In the genomic region with DNA sequence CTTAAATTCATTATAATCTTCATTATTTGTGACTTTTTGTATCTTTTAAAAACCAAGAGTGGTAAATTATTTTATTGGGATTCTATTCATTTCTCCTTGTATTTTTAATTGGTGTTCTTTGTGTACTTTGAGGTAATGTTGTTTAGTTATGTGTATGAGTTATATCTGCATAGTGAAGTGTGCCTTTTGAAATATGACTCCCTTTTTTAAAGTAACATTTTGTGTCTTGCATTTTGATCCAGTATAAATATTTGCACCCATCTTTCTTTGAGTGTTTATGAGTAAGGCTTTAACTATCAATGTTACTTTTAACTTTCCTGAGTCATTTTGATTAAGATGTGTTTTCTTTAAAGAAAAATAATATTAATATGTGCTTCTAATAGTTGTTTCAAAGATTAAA, we compare ENCODE assay signal across 25 cellular contexts.
DNase-seq lines count a peak whose midpoint lies in the region; ATAC-seq, FAIRE-seq and TF ChIP-seq lines count a peak whose summit lies in the region.
"Had no signal": no experiment of that assay in that cellular context is flagged by ENCODE, and none has a peak within 500 bp of the region (broad histone marks: within the 10 kb centered on the region; RNA-seq: fewer than 3 reads in every experiment).

No MANE protein-coding gene starts in this region.

- H3K27me3 ChIP-seq in pancreas: peaks cover 0 to 6% (median 0%) of the 10 kb centered on the region in 4 donors
- H3K27me3 ChIP-seq: BLaER1 treated with 17β-estradiol and CSF1 and Interleukin-3, amounts not matched to agents 10 nM and 100 nM had no signal

- peak; percentile 66 for DNase-seq in LNCaP clone FGC (ENCODE audit: low read depth)
- no peak for DNase-seq in pancreas
- DNase-seq in C1 segment of cervical spinal cord (lab: John Stamatoyannopoulos, UW): no peak
- no peak for DNase-seq in Right ventricle myocardium superior
- DNase-seq in T-helper 2 cell: no peak
- DNase-seq: 8988T; AML-193; CD4-positive, alpha-beta memory T cell; CD4-positive, CD25-positive, alpha-beta regulatory T cell; CD8-positive, alpha-beta memory T cell; COR-L47; DMS 273 treated with DMSO at 0.1 percent for 48 hours; DMS153; DMS53; DMS79; DND-41; EL; GF-D8 had no signal

- TF ChIP-seq CTCF in LNCaP clone FGC (IDR thresholded peaks at IDR 0.05; ENCODE audit: control insufficient read depth, extremely low read depth, insufficient read depth) (no peak), pancreas (IDR thresholded peaks at IDR 0.05) (no peak)

- H3K9me3 ChIP-seq in pancreas: no peaks in the 10 kb centered on the region
- H3K9me3 ChIP-seq: A549; BLaER1 treated with 17β-estradiol and CSF1 and Interleukin-3, amounts not matched to agents 10 nM and 100 nM had no signal

- no peak overlapping the region; the same call in 1 of the 2 replicates for H3K4me3 ChIP-seq in LNCaP clone FGC (ENCODE audit: low read depth, low read length)
- no peak overlapping the region for H3K4me3 ChIP-seq in pancreas
- H3K4me3 ChIP-seq: A549; BLaER1 treated with 17β-estradiol and CSF1 and Interleukin-3, amounts not matched to agents 10 nM and 100 nM had no signal

- peaks cover 0 to 8% (median 0%) of the 10 kb centered on the region in 3 donors for H3K4me1 ChIP-seq in pancreas
- H3K4me1 ChIP-seq: A549; BLaER1 treated with 17β-estradiol and CSF1 and Interleukin-3, amounts not matched to agents 10 nM and 100 nM had no signal

- H3K36me3 ChIP-seq in pancreas: no peaks in the 10 kb centered on the region
- H3K36me3 ChIP-seq: BLaER1 treated with 17β-estradiol and CSF1 and Interleukin-3, amounts not matched to agents 10 nM and 100 nM had no signal

- ATAC-seq in pancreas (no peak), Right ventricle myocardium superior (ENCODE audit: poor library complexity) (no peak), GM18502 (IDR thresholded peaks at IDR 0.05; ENCODE audit: poor library complexity, unreplicated experiment) (no peak)
- ATAC-seq: A549 had no signal

- intact Hi-C loops in pancreas (cut with DNase I): no loop called here
- intact Hi-C loops in Right ventricle myocardium superior (cut with DNase I): no loop called here

- H3K27ac ChIP-seq in pancreas: no peak overlapping the region
- H3K27ac ChIP-seq: A549; BLaER1 treated with 17β-estradiol and CSF1 and Interleukin-3, amounts not matched to agents 10 nM and 100 nM had no signal

- peak; percentile 25 for FAIRE-seq in G401.6 (lab: Jason Lieb, UNC)
- peak; percentile 59 for FAIRE-seq in pancreas (lab: Jason Lieb, UNC)
- FAIRE-seq: A549, GM12891, GM18507, GM19239 had no signal
